10 cellular contexts compared by ENCODE assay signal in genomic region chr1:201013031-201013485, GRCh38. TPM values are rescaled to one million over a fixed set of nuclear protein-coding genes. Genes with fewer than 3 reads are reported as not detected.
DNase-seq lines count a peak whose midpoint lies in the region; ATAC-seq, FAIRE-seq and TF ChIP-seq lines count a peak whose summit lies in the region.
"Had no signal": no experiment of that assay in that cellular context is flagged by ENCODE, and none has a peak within 500 bp of the region (broad histone marks: within the 10 kb centered on the region; RNA-seq: fewer than 3 reads in every experiment).

No MANE protein-coding gene starts in this region.

- no peaks in the 10 kb centered on the region for H3K9me3 ChIP-seq in left ventricle myocardium inferior (replicated peaks)

- intact Hi-C loops in cardiac septum (cut with DNase I) (loop anchor here (2.0 kb wide), 1 partner anchor 36 kb away; no protein-coding TSS in a partner anchor), left ventricle myocardium inferior (cut with micrococcal nuclease) (no loop called here)

- peaks cover 88 to 90% of the 10 kb centered on the region in 2 donors for H3K4me1 Mint-ChIP-seq in immature natural killer cell

- H3K27me3 ChIP-seq in left ventricle myocardium inferior (ENCODE audit: low read depth), result peaks cover 98% of the 10 kb centered on the region

- ATAC-seq in HG02973 (IDR thresholded peaks at IDR 0.05; ENCODE audit: unreplicated experiment) (no peak), HG03354 (IDR thresholded peaks at IDR 0.05; ENCODE audit: poor library complexity, severe bottlenecking, unreplicated experiment) (no peak)

- no peaks in the 10 kb centered on the region for H3K36me3 Mint-ChIP-seq in immature natural killer cell
- H3K36me3 Mint-ChIP-seq: type B pancreatic cell had no signal

- H3K27ac Mint-ChIP-seq in immature natural killer cell, result peak overlapping the region; percentile 58 to 79 (median 68)
- H3K27ac Mint-ChIP-seq: type B pancreatic cell had no signal

- H3K4me3 ChIP-seq in left ventricle myocardium inferior, result no peak overlapping the region

- peaks cover 24% of the 10 kb centered on the region for H3K4me1 ChIP-seq in left ventricle myocardium inferior

- DNase-seq in cardiac septum (ENCODE audit: low spot score) (peak; percentile 90), left ventricle myocardium inferior (no peak), UCSD-AML1 (lab: John Stamatoyannopoulos, UW; ENCODE audit: unreplicated experiment) (peak; percentile 60), immature natural killer cell (no peak), GM19239 (ENCODE audit: insufficient read length, low spot score) (no peak), NCI-H226 (no peak)
- DNase-seq: NCI-H524 had no signal

- no peak for TF ChIP-seq CTCF in left ventricle myocardium inferior (IDR thresholded peaks at IDR 0.05; ENCODE audit: borderline replicate concordance)

- no peaks in the 10 kb centered on the region for H3K9me3 Mint-ChIP-seq in immature natural killer cell
- H3K9me3 Mint-ChIP-seq: type B pancreatic cell had no signal

- H3K27me3 Mint-ChIP-seq in immature natural killer cell (ENCODE audit: low read depth in 3 of 3), result no peaks in the 10 kb centered on the region

- H3K36me3 ChIP-seq in left ventricle myocardium inferior, result no peaks in the 10 kb centered on the region

- peak overlapping the region; percentile 28 to 57 (median 46) for H3K4me3 Mint-ChIP-seq in immature natural killer cell
- H3K4me3 Mint-ChIP-seq: type B pancreatic cell had no signal

- no peak for FAIRE-seq in GM19239 (lab: Jason Lieb, UNC)

- no peak overlapping the region for H3K27ac ChIP-seq in left ventricle myocardium inferior (replicated peaks)

RNA-seq across cellular contexts. Expression of gene KIF21B, which starts 10.5 kb away (rescaled TPM):
- 0.73 TPM for total RNA-seq in cardiac septum
- total RNA-seq in left ventricle myocardium inferior, result 0.47 TPM
- polyA plus RNA-seq in immature natural killer cell, result 1 to 10 TPM; 1.6 to 9.1 (median 2.9) TPM

Comparison
In these comparisons a context has a peak if more than half of its experiments do, and no peak if none do; other contexts are left out.
1. DNase-seq: peak in cardiac septum (single experiment) and UCSD-AML1 (single experiment); none in left ventricle myocardium inferior (single experiment), immature natural killer cell (0 of 3), GM19239 (single experiment) and NCI-H226 (single experiment).